1 cellular context compared by ENCODE assay signal in genomic region chr19:10430505-10431253, GRCh38.
A peak's percentile ranks its signal among the peaks of the same experiment; 100 is the strongest.
TF ChIP-seq lines count a peak whose summit lies in the region.

No MANE protein-coding gene starts in this region.

TF ChIP-seq in K562, 482 proteins besides CTCF, POLR2A, EP300 and RAD21 (continues in another document):
- TF ChIP-seq E2F6 (IDR thresholded peaks at IDR 0.05; ENCODE audit: borderline replicate concordance in 1 of 2, extremely low read depth in 1 of 2, insufficient read depth in 1 of 2, insufficient read length in 1 of 2, low read depth in 1 of 2, low read length in 1 of 2, poor library complexity in 1 of 2, severe bottlenecking in 1 of 2) (peak; percentile 42 to 77), BRD4 (IDR thresholded peaks at IDR 0.05) (peak; percentile 64; the same call in 1 of the 2 replicates), HNRNPLL (IDR thresholded peaks at IDR 0.05; ENCODE audit: low read depth, low read length, poor library complexity, severe bottlenecking) (peak; percentile 12), HMGN3 (IDR thresholded peaks at IDR 0.05; ENCODE audit: borderline replicate concordance, extremely low read depth, insufficient read length, low read depth, low read length) (peak; percentile 58), RBFOX2 (IDR thresholded peaks at IDR 0.05; ENCODE audit: low read depth, low read length) (peak; percentile 56), RUNX1 (IDR thresholded peaks at IDR 0.05; ENCODE audit: low read depth) (no peak), ZBTB40 (IDR thresholded peaks at IDR 0.05) (0 out of 2 replicates have a peak, but pooled peaks have one; percentile 33), ZBTB40 (CRISPR knock-in tag; IDR thresholded peaks at IDR 0.05) (no peak), TFAP4 (CRISPR knock-in tag; IDR thresholded peaks at IDR 0.05; ENCODE audit: borderline replicate concordance) (peak; percentile 21; the same call in 1 of the 2 replicates), NRF1 (conservative IDR thresholded peaks at IDR 0.05 in 1 of 2, IDR thresholded peaks at IDR 0.05 in 1 of 2) (peak in 1 of 2 experiments; percentile 16; a peak in 1 of 4 replicates), YY1 (IDR thresholded peaks at IDR 0.05; ENCODE audit: borderline replicate concordance in 1 of 3, control insufficient read depth in 1 of 3, extremely low read depth in 1 of 3, insufficient read depth in 3 of 3, insufficient read length in 1 of 3, insufficient replicate concordance in 2 of 3, low read depth in 1 of 3, low read length in 2 of 3) (peak; percentile 13 to 89 (median 71)), IRF9 (tag; IDR thresholded peaks at IDR 0.05) (no peak), GATAD2B (IDR thresholded peaks at IDR 0.05; ENCODE audit: borderline replicate concordance) (0 out of 2 replicates have a peak, but pooled peaks have one; percentile 70), GABPA (tag; conservative IDR thresholded peaks at IDR 0.05; ENCODE audit: low read depth) (peak; percentile 62), ZNF639 (CRISPR knock-in tag; conservative IDR thresholded peaks at IDR 0.05 in 1 of 2, IDR thresholded peaks at IDR 0.05 in 1 of 2) (peak in 1 of 2 experiments; percentile 65; a peak in 2 of 4 replicates), RCOR1 (IDR thresholded peaks at IDR 0.05; ENCODE audit: borderline replicate concordance in 1 of 2, low read depth in 2 of 2, low read length in 2 of 2) (peak in 1 of 2 experiments; percentile 42; a peak in 1 of 4 replicates), POLR2B (IDR thresholded peaks at IDR 0.05; ENCODE audit: low read depth, partially characterized antibody) (peak; percentile 32), SIN3A (IDR thresholded peaks at IDR 0.05; ENCODE audit: borderline replicate concordance in 2 of 2, control insufficient read depth in 1 of 2, low read depth in 2 of 2, low read length in 2 of 2) (peak in 1 of 2 experiments; percentile 36; a peak in 1 of 4 replicates), NONO (IDR thresholded peaks at IDR 0.05; ENCODE audit: low read depth in 2 of 2, low read length in 1 of 2) (peak in 1 of 2 experiments; percentile 52; a peak in 1 of 4 replicates), VEZF1 (CRISPR knock-in tag; IDR thresholded peaks at IDR 0.05) (peak; percentile 93), PHF8 (IDR thresholded peaks at IDR 0.05; ENCODE audit: borderline replicate concordance, low read length) (peak; percentile 69; the same call in 1 of the 2 replicates), ZC3H4 (CRISPR knock-in tag; IDR thresholded peaks at IDR 0.05; ENCODE audit: borderline replicate concordance) (peak; percentile 91), TOE1 (IDR thresholded peaks at IDR 0.05; ENCODE audit: borderline replicate concordance) (no peak), TOE1 (CRISPR knock-in tag; IDR thresholded peaks at IDR 0.05; ENCODE audit: borderline replicate concordance, low read depth) (0 out of 2 replicates have a peak, but pooled peaks have one; percentile 20), ELF1 (tag; IDR thresholded peaks at IDR 0.05) (peak; percentile 83), HNRNPL (IDR thresholded peaks at IDR 0.05; ENCODE audit: low read depth, low read length) (0 out of 2 replicates have a peak, but pooled peaks have one; percentile 4), RFX5 (IDR thresholded peaks at IDR 0.05; ENCODE audit: low read depth, low read length) (no peak), ESRRB (CRISPR knock-in tag; IDR thresholded peaks at IDR 0.05; ENCODE audit: borderline replicate concordance) (no peak), MYC (IDR thresholded peaks at IDR 0.05; ENCODE audit: low read depth, low read length) (peak; percentile 21; the same call in 1 of the 2 replicates), MYC (CRISPR knock-in tag; IDR thresholded peaks at IDR 0.05; ENCODE audit: borderline replicate concordance, low read depth) (no peak), TAF1 (IDR thresholded peaks at IDR 0.05; ENCODE audit: control insufficient read depth, extremely low read depth, insufficient read depth, low read length, severe bottlenecking) (peak; percentile 11), PML (IDR thresholded peaks at IDR 0.05; ENCODE audit: low read length) (peak; percentile 25; the same call in 1 of the 2 replicates), CXXC5 (CRISPR knock-in tag; IDR thresholded peaks at IDR 0.05) (peak; percentile 81), SMAD4 (CRISPR knock-in tag; conservative IDR thresholded peaks at IDR 0.05) (peak; percentile 25), RB1 (IDR thresholded peaks at IDR 0.05; ENCODE audit: low read depth) (peak; percentile 72; the same call in 1 of the 2 replicates), ZBTB11 (CRISPR knock-in tag; IDR thresholded peaks at IDR 0.05) (peak in 1 of 3 experiments; percentile 41; a peak in 1 of 6 replicates), RBBP5 (IDR thresholded peaks at IDR 0.05; ENCODE audit: borderline replicate concordance, insufficient read depth, low read length, poor library complexity, severe bottlenecking) (peak; percentile 51), GATAD2A (IDR thresholded peaks at IDR 0.05) (0 out of 2 replicates have a peak, but pooled peaks have one; percentile 26), ZNF436 (CRISPR knock-in tag; IDR thresholded peaks at IDR 0.05) (peak; percentile 84), ZBTB7A (IDR thresholded peaks at IDR 0.05; ENCODE audit: borderline replicate concordance, control insufficient read depth, low read depth, low read length) (peak; percentile 91), BHLHE40 (IDR thresholded peaks at IDR 0.05; ENCODE audit: low read length) (peak; percentile 28; the same call in 1 of the 2 replicates)
